In genomic region chr3:108724101-108724500, GRCh38 we compare ENCODE assay signal across 31 cellular contexts. TPM values are rescaled to one million over a fixed set of nuclear protein-coding genes. Genes with fewer than 3 reads are reported as not detected.
"Had no signal": no experiment of that assay in that cellular context is flagged by ENCODE, and none has a peak within 500 bp of the region (broad histone marks: within the 10 kb centered on the region; RNA-seq: fewer than 3 reads in every experiment).

No MANE protein-coding gene starts in this region.

- DNase-seq: effector memory CD8-positive, alpha-beta T cell; esophagus squamous epithelium; foreskin fibroblast; glutamatergic neuron; immature natural killer cell; left cardiac atrium; left ventricle myocardium inferior; lower lobe of right lung; midbrain; nephron progenitor cell; posterior cingulate gyrus; spleen; stimulated activated CD4-positive, alpha-beta T cell treated with anti-CD3 and anti-CD28 coated beads, Interleukin-15, amount 100 ng/mL, for 24 hours; stimulated activated CD4-positive, alpha-beta T cell treated with anti-CD3 and anti-CD28 coated beads, Interleukin-1b, Interleukin-23, amount 100 ng/mL, for 48 hours; stimulated activated CD4-positive, alpha-beta T cell treated with anti-CD3 and anti-CD28 coated beads, Interleukin-4, amount 100 ng/mL, for 24 hours; stimulated activated naive B cell treated with anti-CD40 and anti-IgM and Interleukin-4, amounts not matched to agents 10 μg/mL and 1 μg/mL and 100 μg/mL, for 72 hours; stimulated activated naive CD8-positive, alpha-beta T cell treated with anti-CD3 and anti-CD28 coated beads, Interleukin-15, amount 100 ng/mL, for 72 hours; testis; upper lobe of right lung had no signal

- H3K27ac ChIP-seq: epithelial cell of prostate, esophagus squamous epithelium, gastroesophageal sphincter, left ventricle myocardium inferior, lower lobe of right lung, spleen, testis, tibial nerve, upper lobe of right lung, vagina had no signal

- H3K36me3 Mint-ChIP-seq: immature natural killer cell; memory B cell; stimulated activated naive B cell treated with anti-CD40 and anti-IgM and Interleukin-4, amounts not matched to agents 10 μg/mL and 1 μg/mL and 100 μg/mL, for 72 hours had no signal

- H3K27me3 ChIP-seq: esophagus squamous epithelium, gastroesophageal sphincter, spleen, testis, tibial nerve, upper lobe of right lung, vagina had no signal

- ATAC-seq: effector memory CD8-positive, alpha-beta T cell; gastroesophageal sphincter; left cardiac atrium; lower lobe of right lung; sciatic nerve; stimulated activated naive CD8-positive, alpha-beta T cell treated with anti-CD3 and anti-CD28 coated beads, Interleukin-15, amount 100 ng/mL, for 72 hours; upper lobe of right lung had no signal

- FAIRE-seq: keratinocyte had no signal

- H3K4me1 ChIP-seq: esophagus squamous epithelium, gastroesophageal sphincter, left ventricle myocardium inferior, lower lobe of right lung, spleen, testis, tibial nerve, upper lobe of right lung, vagina had no signal

- H3K9me3 Mint-ChIP-seq: nephron progenitor cell had no signal

- H3K4me3 ChIP-seq: esophagus squamous epithelium, gastroesophageal sphincter, left ventricle myocardium inferior, lower lobe of right lung, spleen, testis, tibial nerve, upper lobe of right lung, vagina had no signal

- H3K36me3 ChIP-seq: esophagus squamous epithelium, gastroesophageal sphincter, left ventricle myocardium inferior, lower lobe of right lung, spleen, tibial nerve, upper lobe of right lung, vagina had no signal

- H3K27ac Mint-ChIP-seq: dendritic cell treated with granulocyte-macrophage colony-stimulating factor and Interleukin-4, amounts not matched to agents 40 ng/mL and 50 ng/mL, for 4 days; immature natural killer cell; memory B cell; nephron progenitor cell; stimulated activated naive B cell treated with anti-CD40 and anti-IgM and Interleukin-4, amounts not matched to agents 10 μg/mL and 1 μg/mL and 100 μg/mL, for 72 hours had no signal

- H3K27me3 Mint-ChIP-seq: dendritic cell treated with granulocyte-macrophage colony-stimulating factor and Interleukin-4, amounts not matched to agents 40 ng/mL and 50 ng/mL, for 4 days; effector memory CD8-positive, alpha-beta T cell; stimulated activated naive CD8-positive, alpha-beta T cell treated with anti-CD3 and anti-CD28 coated beads, Interleukin-15, amount 100 ng/mL, for 72 hours had no signal

- H3K9me3 ChIP-seq: esophagus squamous epithelium, gastroesophageal sphincter, left ventricle myocardium inferior, lower lobe of right lung, testis, tibial nerve, upper lobe of right lung, vagina had no signal

- H3K4me1 Mint-ChIP-seq: nephron progenitor cell had no signal

- H3K4me3 Mint-ChIP-seq: dendritic cell treated with granulocyte-macrophage colony-stimulating factor and Interleukin-4, amounts not matched to agents 40 ng/mL and 50 ng/mL, for 4 days; effector memory CD8-positive, alpha-beta T cell; memory B cell; nephron progenitor cell; stimulated activated naive B cell treated with anti-CD40 and anti-IgM and Interleukin-4, amounts not matched to agents 10 μg/mL and 1 μg/mL and 100 μg/mL, for 72 hours; stimulated activated naive CD8-positive, alpha-beta T cell treated with anti-CD3 and anti-CD28 coated beads, Interleukin-15, amount 100 ng/mL, for 72 hours had no signal

RNA-seq across cellular contexts. Expression of gene RETNLB, which starts 33.1 kb away (rescaled TPM):
- total RNA-seq: esophagus squamous epithelium, gastroesophageal sphincter, left cardiac atrium, left ventricle myocardium inferior, lower lobe of right lung, osteocyte, pulmonary artery endothelial cell, sciatic nerve, skeletal muscle tissue, spleen, subcutaneous adipose tissue, testis, tibial nerve, upper lobe of right lung, vagina had no signal
- polyA plus RNA-seq: immature natural killer cell, keratinocyte, spleen had no signal
